In genomic region chr13:98454389-98454881, GRCh38 we compare ENCODE assay signal across 8 cellular contexts.
DNase-seq lines count a peak whose midpoint lies in the region; ATAC-seq, FAIRE-seq and TF ChIP-seq lines count a peak whose summit lies in the region.

No MANE protein-coding gene starts in this region.

- H3K79me2 ChIP-seq in endothelial cell of umbilical vein (ENCODE audit: control insufficient read depth, insufficient read depth, low read length): no peaks in the 10 kb centered on the region

- H3K27me3 ChIP-seq in CD4-positive, alpha-beta T cell (ENCODE audit: control insufficient read depth, insufficient read depth, low read length): no peaks in the 10 kb centered on the region
- H3K27me3 ChIP-seq in endothelial cell of umbilical vein (ENCODE audit: control insufficient read depth in 2 of 2, insufficient read depth in 2 of 2, low read length in 2 of 2): no peaks in the 10 kb centered on the region

- no peak overlapping the region for H3K9ac ChIP-seq in endothelial cell of umbilical vein (replicated peaks; ENCODE audit: extremely low read depth, insufficient read depth, low read length)

- dilution Hi-C loops in endothelial cell of umbilical vein (cut with MboI; ENCODE audit: extremely low pct_ligation_motif_present, low sequenced_read_pairs): no loop called here

- H3K4me2 ChIP-seq in endothelial cell of umbilical vein (ENCODE audit: insufficient read depth, low read length): no peak overlapping the region

- intact Hi-C loops in CD4-positive, alpha-beta T cell (cut with DNase I, micrococcal nuclease): no loop called here
- intact Hi-C loops in endothelial cell of umbilical vein (cut with micrococcal nuclease): no loop called here

- H3K9me3 Mint-ChIP-seq in CD4-positive, alpha-beta T cell: no peaks in the 10 kb centered on the region
- no peaks in the 10 kb centered on the region for H3K9me3 Mint-ChIP-seq in nephron

- no peak for FAIRE-seq in endothelial cell of umbilical vein (lab: Jason Lieb, UNC)

- peaks cover 8 to 35% of the 10 kb centered on the region in 2 experiments for H3K36me3 ChIP-seq in endothelial cell of umbilical vein (ENCODE audit: control insufficient read depth in 2 of 2, extremely low read depth in 1 of 2, insufficient read depth in 2 of 2, low read length in 2 of 2)

- no TSS peak for BruUV-seq in endothelial cell of umbilical vein (replicated peaks; lab: Mats Ljungman, UMichigan)

- H3K36me3 Mint-ChIP-seq in CD4-positive, alpha-beta T cell (ENCODE audit: low read depth): peaks cover 89% of the 10 kb centered on the region
- peaks cover 72% of the 10 kb centered on the region for H3K36me3 Mint-ChIP-seq in nephron (ENCODE audit: low read depth)

- no peak overlapping the region for H2AFZ ChIP-seq in endothelial cell of umbilical vein (ENCODE audit: low read depth, low read length)

- ATAC-seq in CD4-positive, alpha-beta T cell (ENCODE audit: poor library complexity): no peak
- no peak for ATAC-seq in GM18873 (IDR thresholded peaks at IDR 0.05; ENCODE audit: low FRiP score, unreplicated experiment)
- no peak for ATAC-seq in HG03175 (IDR thresholded peaks at IDR 0.05; ENCODE audit: unreplicated experiment)

- H3K27ac Mint-ChIP-seq in CD4-positive, alpha-beta T cell: peak overlapping the region; percentile 61
- peak overlapping the region; percentile 51 to 88 (median 73) for H3K27ac Mint-ChIP-seq in nephron

- H3K4me1 ChIP-seq in endothelial cell of umbilical vein (ENCODE audit: control insufficient read depth, extremely low read depth, insufficient read depth, low read length): no peaks in the 10 kb centered on the region

- no peaks in the 10 kb centered on the region for H4K20me1 ChIP-seq in endothelial cell of umbilical vein (replicated peaks; ENCODE audit: control insufficient read depth, extremely low read depth, insufficient read depth, low read length)

- TF ChIP-seq POLR2A in endothelial cell of umbilical vein (IDR thresholded peaks at IDR 0.05; ENCODE audit: low read depth, low read length): no peak

- CTCF ChIA-PET in CD4-positive, alpha-beta T cell (lab: Charles Lee): interaction anchor here (1.6 to 3.5 kb wide), 2 partner anchors 9 to 198 kb away, joined by 4 to 15 read pairs; no protein-coding TSS in a partner anchor
- CTCF ChIA-PET in endothelial cell of umbilical vein (lab: Charles Lee): interaction anchor here (0.8 to 4.9 kb wide), 6 partner anchors 9 to 219 kb away, joined by 3 to 25 read pairs (median 6); no protein-coding TSS in a partner anchor

- POLR2A ChIA-PET in CD4-positive, alpha-beta T cell (lab: Charles Lee): no interaction called here
- POLR2A ChIA-PET in endothelial cell of umbilical vein (lab: Charles Lee): no interaction called here

- H3K27ac ChIP-seq in CD4-positive, alpha-beta T cell (ENCODE audit: low read depth, low read length): no peak overlapping the region
- H3K27ac ChIP-seq in endothelial cell of umbilical vein (ENCODE audit: insufficient read depth, low read depth, low read length): no peak overlapping the region

- H3K4me3 Mint-ChIP-seq in CD4-positive, alpha-beta T cell: no peak overlapping the region
- H3K4me3 Mint-ChIP-seq in nephron: no peak overlapping the region

- DNase-seq in CD4-positive, alpha-beta T cell: no peak
- peak; percentile 5 to 59 for DNase-seq in NCI-H446 (lab: John Stamatoyannopoulos, UW)
- DNase-seq in endothelial cell of umbilical vein (ENCODE audit: low read depth, low spot score): peak; percentile 44
- DNase-seq in GM10266 (ENCODE audit: extremely low spot score): no peak
- no peak for DNase-seq in COLO668 (lab: John Stamatoyannopoulos, UW; ENCODE audit: unreplicated experiment)

- peaks cover 34% of the 10 kb centered on the region for H3K4me1 Mint-ChIP-seq in CD4-positive, alpha-beta T cell (ENCODE audit: low read depth)
- H3K4me1 Mint-ChIP-seq in nephron: peaks cover 69% of the 10 kb centered on the region

- no peaks in the 10 kb centered on the region for H3K27me3 Mint-ChIP-seq in CD4-positive, alpha-beta T cell
- no peaks in the 10 kb centered on the region for H3K27me3 Mint-ChIP-seq in nephron (ENCODE audit: low read depth)

- H3K9me3 ChIP-seq in CD4-positive, alpha-beta T cell (ENCODE audit: control insufficient read depth, low read length): no peaks in the 10 kb centered on the region
- no peaks in the 10 kb centered on the region for H3K9me3 ChIP-seq in endothelial cell of umbilical vein (replicated peaks; ENCODE audit: control insufficient read depth, insufficient read depth, low read length)

- no peak overlapping the region for H3K4me3 ChIP-seq in endothelial cell of umbilical vein (replicated peaks in 1 of 3; ENCODE audit: insufficient read depth in 1 of 3, low read depth in 1 of 3, low read length in 3 of 3)

- H3K9me1 ChIP-seq in endothelial cell of umbilical vein (replicated peaks; ENCODE audit: control insufficient read depth, extremely low read depth, insufficient read depth, low read length): no peaks in the 10 kb centered on the region

- TF ChIP-seq CTCF in CD4-positive, alpha-beta T cell (IDR thresholded peaks at IDR 0.05): no peak
- no peak for TF ChIP-seq CTCF in endothelial cell of umbilical vein (IDR thresholded peaks at IDR 0.05; ENCODE audit: extremely low read depth in 1 of 2, insufficient read depth in 1 of 2, low read depth in 1 of 2, low read length in 2 of 2)
- TF ChIP-seq CTCF in nephron (IDR thresholded peaks at IDR 0.05; ENCODE audit: unreplicated experiment in 3 of 3): no peak
- TF ChIP-seq CTCF in GM10266 (IDR thresholded peaks at IDR 0.05; ENCODE audit: control insufficient read depth, insufficient read depth, low read depth, missing control alignments): no peak

TF ChIP-seq in endothelial cell of umbilical vein, 7 proteins besides CTCF, POLR2A, EP300 and RAD21:
- TF ChIP-seq, protein P1, sequence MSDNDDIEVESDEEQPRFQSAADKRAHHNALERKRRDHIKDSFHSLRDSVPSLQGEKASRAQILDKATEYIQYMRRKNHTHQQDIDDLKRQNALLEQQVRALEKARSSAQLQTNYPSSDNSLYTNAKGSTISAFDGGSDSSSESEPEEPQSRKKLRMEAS (IDR thresholded peaks at IDR 0.05; ENCODE audit: insufficient read depth, insufficient read length): no peak
- no peak for TF ChIP-seq POLR2AphosphoS5 (IDR thresholded peaks at IDR 0.05; ENCODE audit: insufficient read depth, low read depth, low read length)
- TF ChIP-seq GATA2 (IDR thresholded peaks at IDR 0.05; ENCODE audit: insufficient read depth, insufficient read length, low read depth, low read length): no peak
- TF ChIP-seq JUN (IDR thresholded peaks at IDR 0.05; ENCODE audit: borderline replicate concordance, insufficient read depth, insufficient read length, low read depth): no peak

Comparison
In these comparisons a context has a peak if more than half of its experiments do, and no peak if none do; other contexts are left out.
1. DNase-seq: peak in NCI-H446 (2 of 2) and endothelial cell of umbilical vein (single experiment); none in CD4-positive, alpha-beta T cell (0 of 10), GM10266 (single experiment) and COLO668 (single experiment).